8 cellular contexts compared by ENCODE assay signal in the genomic region with DNA sequence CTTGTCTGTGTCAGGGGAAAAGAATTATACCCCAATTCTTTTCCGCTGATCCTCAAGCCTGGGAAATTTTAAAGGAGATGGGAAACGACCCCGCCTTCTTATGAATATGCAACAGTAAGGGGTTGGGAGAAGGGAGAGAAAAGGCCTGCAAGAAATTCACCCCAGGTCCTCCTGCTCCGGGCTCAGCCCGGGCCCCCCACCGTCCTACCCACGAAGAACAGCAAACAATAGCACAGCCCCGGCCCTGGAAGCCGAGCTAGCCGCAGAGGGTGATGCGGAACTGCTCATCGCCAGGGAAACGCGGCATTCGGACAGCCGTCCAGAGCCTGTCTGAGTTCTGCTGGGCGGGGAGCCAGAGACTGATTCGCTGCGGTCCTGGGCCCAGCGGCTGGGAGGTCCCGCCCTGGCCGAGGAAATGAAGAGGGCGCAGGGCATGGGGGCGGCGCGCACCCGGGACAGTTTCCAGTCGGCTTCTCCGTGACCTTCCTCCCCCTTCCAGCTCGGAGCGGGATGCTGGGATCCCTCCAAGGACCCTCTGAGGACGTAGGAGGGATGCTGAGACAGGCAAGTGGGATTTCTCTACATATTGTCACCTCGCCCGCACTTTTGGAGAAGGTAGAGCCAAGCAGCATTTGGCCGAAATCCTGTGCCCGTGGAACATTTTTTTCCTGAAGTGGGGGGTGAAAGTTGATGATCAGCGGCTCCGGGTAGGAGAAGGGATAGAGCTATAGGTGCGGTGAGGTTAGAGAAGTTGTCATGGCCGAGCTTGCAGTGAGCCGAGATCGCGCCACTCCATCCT.
DNase-seq lines count a peak whose midpoint lies in the region; ATAC-seq and TF ChIP-seq lines count a peak whose summit lies in the region.

No MANE protein-coding gene starts in this region.

- H3K27ac ChIP-seq in WERI-Rb-1, result peak overlapping the region; percentile 37
- H3K27ac ChIP-seq in duodenal mucosa (ENCODE audit: low read depth, low read length), result peak overlapping the region; percentile 4
- H3K27ac ChIP-seq in left lung, result peak overlapping the region; percentile 63 to 85

- peak; percentile 73 for DNase-seq in ELF-1 (ENCODE audit: low read depth, low spot score)
- peak; percentile 72 for DNase-seq in WERI-Rb-1
- peak; percentile 87 to 90 for DNase-seq in left lung
- peak; percentile 17 for DNase-seq in stimulated activated CD4-positive, alpha-beta T cell treated with anti-CD3 and anti-CD28 coated beads, Interleukin-4, amount 100 ng/mL, for 24 hours
- DNase-seq in NCI-H774 (lab: John Stamatoyannopoulos, UW), result no peak

- H3K27me3 ChIP-seq in WERI-Rb-1 (ENCODE audit: insufficient read depth, low read depth, severe bottlenecking) (no peaks in the 10 kb centered on the region), duodenal mucosa (ENCODE audit: control insufficient read depth in 1 of 2, insufficient read depth in 2 of 2, low read length in 2 of 2) (peaks cover 11 to 12% of the 10 kb centered on the region in 2 donors), left lung (peaks cover 0 to 35% of the 10 kb centered on the region in 2 donors)

- TF ChIP-seq CTCF in WERI-Rb-1 (IDR thresholded peaks at IDR 0.05; ENCODE audit: low read depth, low read length), result 0 out of 2 replicates have a peak, but pooled peaks have one; percentile 3
- no peak for TF ChIP-seq CTCF in left lung (IDR thresholded peaks at IDR 0.05)

- H3K36me3 ChIP-seq in WERI-Rb-1, result no peaks in the 10 kb centered on the region
- H3K36me3 ChIP-seq in duodenal mucosa (ENCODE audit: control insufficient read depth in 1 of 2, insufficient read depth in 2 of 2, low read length in 2 of 2), result no peaks in the 10 kb centered on the region
- no peaks in the 10 kb centered on the region for H3K36me3 ChIP-seq in left lung

- H3K9me3 ChIP-seq in WERI-Rb-1 (ENCODE audit: severe bottlenecking) (no peaks in the 10 kb centered on the region), duodenal mucosa (ENCODE audit: control insufficient read depth in 1 of 2, low read length in 2 of 2) (no peaks in the 10 kb centered on the region), left lung (no peaks in the 10 kb centered on the region)

- H3K9ac ChIP-seq in duodenal mucosa (ENCODE audit: low read depth in 1 of 2, low read length in 2 of 2), result peak overlapping the region; percentile 24 to 48

- H3K36me3 Mint-ChIP-seq in IgD-negative memory B cell, result no peaks in the 10 kb centered on the region

- peak overlapping the region; percentile 79 to 94 (median 84) for H3K4me3 Mint-ChIP-seq in IgD-negative memory B cell

- H3K4me1 ChIP-seq in duodenal mucosa (ENCODE audit: control insufficient read depth in 1 of 2, insufficient read depth in 2 of 2, low read length in 2 of 2) (peaks cover under 1 to 8% of the 10 kb centered on the region in 2 donors), left lung (peaks cover 0 to 11% of the 10 kb centered on the region in 2 donors)

- peak overlapping the region; percentile 70 to 86 (median 84) for H3K27ac Mint-ChIP-seq in IgD-negative memory B cell

- peaks cover 5 to 8% (median 8%) of the 10 kb centered on the region in 3 donors for H3K4me1 Mint-ChIP-seq in IgD-negative memory B cell

- ATAC-seq in GM21529 (IDR thresholded peaks at IDR 0.05; ENCODE audit: unreplicated experiment) (peak; percentile 68), left lung (peak; percentile 92)

- H3K4me3 ChIP-seq in WERI-Rb-1 (ENCODE audit: low read depth, low read length), result peak overlapping the region; percentile 70
- H3K4me3 ChIP-seq in duodenal mucosa (ENCODE audit: low read depth in 1 of 2, low read length in 2 of 2), result peak overlapping the region; percentile 69 to 74
- H3K4me3 ChIP-seq in left lung, result peak overlapping the region; percentile 44 to 58

- H3K27me3 Mint-ChIP-seq in IgD-negative memory B cell, result peaks cover 32% of the 10 kb centered on the region

- intact Hi-C loops in left lung (cut with DNase I), result no loop called here

- peaks cover 0 to 3% (median 0%) of the 10 kb centered on the region in 3 donors for H3K9me3 Mint-ChIP-seq in IgD-negative memory B cell

Comparison
In these comparisons a context has a peak if more than half of its experiments do, and no peak if none do; other contexts are left out.
1. H3K27ac ChIP-seq: peak in every context shown above with its lines; median percentile 74 in left lung; 37 in WERI-Rb-1; 4 in duodenal mucosa.